Comparison of ENCODE assay signal across 9 cellular contexts in the genomic region with DNA sequence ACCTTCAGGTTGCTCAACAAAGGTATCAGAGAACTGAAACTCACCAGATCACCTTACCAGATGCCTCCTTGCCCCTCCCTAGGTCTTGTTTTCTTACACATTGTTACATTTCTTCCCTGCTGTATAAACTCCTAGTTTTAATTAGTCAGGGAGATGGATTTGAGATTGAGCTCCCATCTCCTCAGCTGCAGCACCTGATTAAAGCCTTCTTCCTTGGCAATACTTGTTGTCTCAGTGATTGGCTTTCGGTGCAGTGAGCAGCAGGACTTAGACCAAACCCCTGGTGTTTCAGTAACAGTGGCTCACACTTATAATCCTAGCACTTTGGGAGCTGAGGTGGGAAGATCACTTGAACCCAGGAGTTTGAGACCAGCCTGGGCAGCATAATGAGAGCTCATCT. TPM values are rescaled to one million over a fixed set of nuclear protein-coding genes. Genes with fewer than 3 reads are reported as not detected.
"Had no signal": no experiment of that assay in that cellular context is flagged by ENCODE, and none has a peak within 500 bp of the region (broad histone marks: within the 10 kb centered on the region; RNA-seq: fewer than 3 reads in every experiment).

No MANE protein-coding gene starts in this region.

- DNase-seq: GDM1, GF-D8 had no signal

- FAIRE-seq: G401.6, GM12878, GM12891, GM12892, GM18507, GM19239 had no signal

- ATAC-seq: GM12878 had no signal

- H3K4me3 ChIP-seq: GM12878 had no signal

RNA-seq across cellular contexts. Expression of gene HSD17B13, which starts 59.8 kb away (rescaled TPM):
- total RNA-seq: G401 had no signal
